ENCODE assay signal across 15 cellular contexts in genomic region chr2:98895901-98896300, GRCh38. TPM values are rescaled to one million over a fixed set of nuclear protein-coding genes. Genes with fewer than 3 reads are reported as not detected.
"Had no signal": no experiment of that assay in that cellular context is flagged by ENCODE, and none has a peak within 500 bp of the region (broad histone marks: within the 10 kb centered on the region; RNA-seq: fewer than 3 reads in every experiment).

No MANE protein-coding gene starts in this region.

- ATAC-seq: activated CD8-positive, alpha-beta T cell treated with anti-CD3 and anti-CD28 coated beads, Interleukin-2, amount 10 ng/mL, durations not matched to agents 7 days and 5 days; left lung; pancreas had no signal

- H3K27me3 ChIP-seq: breast epithelium, esophagus squamous epithelium, left lung, pancreas, SJSA1 had no signal

- H3K4me1 ChIP-seq: breast epithelium, left lung, pancreas, SJSA1 had no signal

- H3K4me3 ChIP-seq: breast epithelium, esophagus squamous epithelium, left lung, pancreas, SJSA1 had no signal

- H3K27ac ChIP-seq: breast epithelium, esophagus squamous epithelium, left lung, pancreas, SJSA1, VCaP had no signal

- FAIRE-seq: pancreas had no signal

- H3K9me3 ChIP-seq: breast epithelium, esophagus squamous epithelium, left lung, pancreas, SJSA1 had no signal

- H3K36me3 ChIP-seq: breast epithelium, esophagus squamous epithelium, left lung, pancreas, SJSA1 had no signal

- DNase-seq: activated CD4-positive, alpha-beta T cell treated with anti-CD3 and anti-CD28 coated beads for 4 hours; activated CD8-positive, alpha-beta T cell treated with anti-CD3 and anti-CD28 coated beads, Interleukin-2, amount 10 ng/mL, durations not matched to agents 7 days and 5 days; anterior cingulate cortex; esophagus squamous epithelium; foreskin fibroblast; left lung; mesenchymal stem cell; pancreas; retina; stimulated activated CD4-positive, alpha-beta T cell treated with anti-CD3 and anti-CD28 coated beads, Interleukin-2, amount 100 ng/mL, for 24 hours; stimulated activated naive CD4-positive, alpha-beta T cell treated with Interleukin-2 at 50 U/mL for 16 hours; T1000 had no signal

RNA-seq across cellular contexts. Expression of gene CRACDL, which starts 40.1 kb away (rescaled TPM):
- total RNA-seq: SJSA1 had no signal
